1 cellular context compared by ENCODE assay signal in genomic region chr6:135497412-135498177, GRCh38.
A peak's percentile ranks its signal among the peaks of the same experiment; 100 is the strongest.
TF ChIP-seq lines count a peak whose summit lies in the region.

AHI1 (minus strand) TSS chr6:135497740; CDS start chr6:135492237, 5,503 bp downstream.

TF ChIP-seq in HEK293, 187 proteins besides CTCF, POLR2A, EP300 and RAD21 (continued from another document):
- TF ChIP-seq PRDM6 (tag by site-specific recombination; IDR thresholded peaks at IDR 0.05) = 0 out of 2 replicates have a peak, but pooled peaks have one; percentile 13
- TF ChIP-seq KLF8 (tag by site-specific recombination; IDR thresholded peaks at IDR 0.05) = 0 out of 2 replicates have a peak, but pooled peaks have one; percentile 27
- TF ChIP-seq ZBTB1 (tag by site-specific recombination; IDR thresholded peaks at IDR 0.05) = 0 out of 2 replicates have a peak, but pooled peaks have one; percentile 43
- TF ChIP-seq ZNF341 (tag by site-specific recombination; IDR thresholded peaks at IDR 0.05; ENCODE audit: low read depth) = peak; percentile 87
- TF ChIP-seq SALL2 (tag by site-specific recombination; IDR thresholded peaks at IDR 0.05; ENCODE audit: borderline replicate concordance) = no peak
- TF ChIP-seq ZBTB21 (tag by site-specific recombination; IDR thresholded peaks at IDR 0.05) = peak; percentile 71
- TF ChIP-seq PATZ1 (tag by site-specific recombination; IDR thresholded peaks at IDR 0.05) = peak; percentile 97
- TF ChIP-seq ZNF600 (tag by site-specific recombination; IDR thresholded peaks at IDR 0.05) = peak; percentile 94
- peak; percentile 83 for TF ChIP-seq SP2 (tag by site-specific recombination; IDR thresholded peaks at IDR 0.05)
- TF ChIP-seq ZNF555 (tag by site-specific recombination; conservative IDR thresholded peaks at IDR 0.05) = no peak
- TF ChIP-seq MYNN (tag by site-specific recombination; IDR thresholded peaks at IDR 0.05; ENCODE audit: borderline replicate concordance) = 0 out of 2 replicates have a peak, but pooled peaks have one; percentile 31
- TF ChIP-seq ZFHX2 (tag by site-specific recombination; conservative IDR thresholded peaks at IDR 0.05) = peak; percentile 94
- TF ChIP-seq ATF2 (tag by site-specific recombination; IDR thresholded peaks at IDR 0.05; ENCODE audit: low read depth) = peak; percentile 91
- peak; percentile 67 for TF ChIP-seq REST (tag by site-specific recombination; IDR thresholded peaks at IDR 0.05)
